Comparison of ENCODE assay signal across 1 cellular context in genomic region chr7:100825760-100826545, GRCh38.
A peak's percentile ranks its signal among the peaks of the same experiment; 100 is the strongest.
TF ChIP-seq lines count a peak whose summit lies in the region.

No MANE protein-coding gene starts in this region.

TF ChIP-seq in K562, 482 proteins besides CTCF, POLR2A, EP300 and RAD21 (continued from another document and continues in another):
- peak; percentile 65; the same call in 1 of the 2 replicates for TF ChIP-seq AFF4 (CRISPR knock-in tag; IDR thresholded peaks at IDR 0.05)
- no peak; the same call in 1 of the 2 replicates for TF ChIP-seq KAT7 (CRISPR knock-in tag; IDR thresholded peaks at IDR 0.05; ENCODE audit: borderline replicate concordance)
- no peak for TF ChIP-seq TSHZ1 (CRISPR knock-in tag; IDR thresholded peaks at IDR 0.05)
- TF ChIP-seq HMGXB4 (CRISPR knock-in tag; IDR thresholded peaks at IDR 0.05) = no peak
- peak; percentile 71; the same call in 1 of the 2 replicates for TF ChIP-seq ZNF740 (CRISPR knock-in tag; IDR thresholded peaks at IDR 0.05)
- TF ChIP-seq ZNF740 (tag; IDR thresholded peaks at IDR 0.05) = peak in 1 of 2 experiments; percentile 40; a peak in 1 of 4 replicates
- peak; percentile 31 for TF ChIP-seq PHF20 (IDR thresholded peaks at IDR 0.05; ENCODE audit: partially characterized antibody)
- TF ChIP-seq HDGF (IDR thresholded peaks at IDR 0.05) = 0 out of 2 replicates have a peak, but pooled peaks have one; percentile 83
- no peak for TF ChIP-seq MCM2 (IDR thresholded peaks at IDR 0.05; ENCODE audit: low read depth)
- no peak for TF ChIP-seq HOMEZ (CRISPR knock-in tag; IDR thresholded peaks at IDR 0.05)
- no peak for TF ChIP-seq ZNF431 (CRISPR knock-in tag; IDR thresholded peaks at IDR 0.05)
- 0 out of 2 replicates have a peak, but pooled peaks have one; percentile 17 for TF ChIP-seq NR1H2 (CRISPR knock-in tag; IDR thresholded peaks at IDR 0.05)
- no peak; a peak in 1 of 4 replicates for TF ChIP-seq MNT (conservative IDR thresholded peaks at IDR 0.05)
- TF ChIP-seq GATAD2A (IDR thresholded peaks at IDR 0.05) = no peak
- TF ChIP-seq RBM17 (IDR thresholded peaks at IDR 0.05; ENCODE audit: borderline replicate concordance, low read depth, low read length) = no peak
- no peak for TF ChIP-seq NR0B1 (IDR thresholded peaks at IDR 0.05; ENCODE audit: partially characterized antibody)
- no peak for TF ChIP-seq ZNF785 (CRISPR knock-in tag; IDR thresholded peaks at IDR 0.05)
- TF ChIP-seq GATA2 (CRISPR knock-in tag; IDR thresholded peaks at IDR 0.05) = no peak
- TF ChIP-seq ZNF780A (CRISPR knock-in tag; IDR thresholded peaks at IDR 0.05) = no peak
- no peak for TF ChIP-seq KLF6 (CRISPR knock-in tag; IDR thresholded peaks at IDR 0.05; ENCODE audit: borderline replicate concordance)
- TF ChIP-seq ARID3B (CRISPR knock-in tag; IDR thresholded peaks at IDR 0.05; ENCODE audit: borderline replicate concordance) = no peak
- TF ChIP-seq PTTG1 (tag; IDR thresholded peaks at IDR 0.05; ENCODE audit: low read depth) = no peak
- no peak for TF ChIP-seq GABPB2 (CRISPR knock-in tag; conservative IDR thresholded peaks at IDR 0.05)
- no peak; the same call in 1 of the 2 replicates for TF ChIP-seq NKRF (IDR thresholded peaks at IDR 0.05; ENCODE audit: borderline replicate concordance)
- TF ChIP-seq PATZ1 (CRISPR knock-in tag; IDR thresholded peaks at IDR 0.05; ENCODE audit: borderline replicate concordance) = no peak
- TF ChIP-seq MAFK (IDR thresholded peaks at IDR 0.05; ENCODE audit: low read length) = no peak
- TF ChIP-seq MBD2 (IDR thresholded peaks at IDR 0.05; ENCODE audit: borderline replicate concordance, low read depth) = no peak; the same call in 1 of the 2 replicates
- TF ChIP-seq ATF3 (IDR thresholded peaks at IDR 0.05) = no peak
- no peak for TF ChIP-seq ATF3 (CRISPR knock-in tag; conservative IDR thresholded peaks at IDR 0.05)
- TF ChIP-seq ZBTB7A (IDR thresholded peaks at IDR 0.05; ENCODE audit: borderline replicate concordance, control insufficient read depth, low read depth, low read length) = peak; percentile 41; the same call in 1 of the 2 replicates
- TF ChIP-seq CREM (IDR thresholded peaks at IDR 0.05; ENCODE audit: low read depth) = no peak
